ENCODE assay signal across 23 cellular contexts in the genomic region with DNA sequence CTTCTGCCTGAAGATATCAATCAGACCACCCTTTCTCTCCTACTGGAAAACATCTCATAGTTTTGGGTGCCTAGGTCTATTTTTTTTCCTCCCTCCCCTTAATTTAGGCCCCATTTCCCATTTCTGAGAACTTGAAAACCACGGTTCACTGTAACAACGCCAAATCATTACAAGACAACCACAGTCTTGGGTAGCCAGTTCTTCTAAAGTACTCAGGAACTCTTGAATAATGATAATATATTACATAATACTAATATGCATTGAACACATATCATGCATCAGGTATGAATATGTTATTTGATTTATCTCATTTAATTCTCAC.
DNase-seq lines count a peak whose midpoint lies in the region; ATAC-seq and TF ChIP-seq lines count a peak whose summit lies in the region.
"Had no signal": no experiment of that assay in that cellular context is flagged by ENCODE, and none has a peak within 500 bp of the region (broad histone marks: within the 10 kb centered on the region; RNA-seq: fewer than 3 reads in every experiment).

No MANE protein-coding gene starts in this region.

- peak; percentile 28 for DNase-seq in SIG-M5 treated with dmso at 0.1 percent for 504 hours (lab: John Stamatoyannopoulos, UW; ENCODE audit: unreplicated experiment)
- DNase-seq in SIG-M5 (lab: John Stamatoyannopoulos, UW) = no peak
- DNase-seq in NB4 (ENCODE audit: low read depth) = peak; percentile 52
- DNase-seq in fibroblast of peridontal ligament (ENCODE audit: extremely low read depth) = peak; percentile 36
- DNase-seq in stimulated activated naive B cell treated with anti-CD40 and anti-IgM and Interleukin-4, amounts not matched to agents 10 μg/mL and 1 μg/mL and 100 μg/mL, for 72 hours = no peak
- DNase-seq in stimulated activated CD4-positive, alpha-beta T cell treated with anti-CD3 and anti-CD28 coated beads, Interleukin-4, amount 100 ng/mL, for 1 hour = no peak
- no peak for DNase-seq in activated CD4-positive, alpha-beta T cell treated with anti-CD3 and anti-CD28 coated beads, Interleukin-2, amount 10 ng/mL, durations not matched to agents 7 days and 5 days
- DNase-seq: 8988T; activated CD8-positive, alpha-beta T cell treated with anti-CD3 and anti-CD28 coated beads for 36 hours; activated naive CD8-positive, alpha-beta T cell treated with anti-CD3 and anti-CD28 coated beads for 36 hours; activated T-cell treated with anti-CD3 and anti-CD28 coated beads, Interleukin-2, amount 50 U/mL, for 72 hours; C1 segment of cervical spinal cord; dorsolateral prefrontal cortex; NCI-H2081; NCI-H524; stimulated activated naive CD4-positive, alpha-beta T cell; SW 1271 had no signal

- no peak overlapping the region for H3K4me3 Mint-ChIP-seq in stimulated activated naive B cell treated with anti-CD40 and anti-IgM and Interleukin-4, amounts not matched to agents 10 μg/mL and 1 μg/mL and 100 μg/mL, for 72 hours
- H3K4me3 Mint-ChIP-seq in activated CD4-positive, alpha-beta T cell treated with anti-CD3 and anti-CD28 coated beads, Interleukin-2, amount 10 ng/mL, durations not matched to agents 7 days and 5 days = no peak overlapping the region
- H3K4me3 Mint-ChIP-seq: activated CD8-positive, alpha-beta T cell treated with anti-CD3 and anti-CD28 coated beads for 36 hours; activated naive CD8-positive, alpha-beta T cell treated with anti-CD3 and anti-CD28 coated beads for 36 hours; activated T-cell treated with anti-CD3 and anti-CD28 coated beads, Interleukin-2, amount 50 U/mL, for 72 hours; nephron; type B pancreatic cell had no signal

- H3K27ac Mint-ChIP-seq in stimulated activated naive B cell treated with anti-CD40 and anti-IgM and Interleukin-4, amounts not matched to agents 10 μg/mL and 1 μg/mL and 100 μg/mL, for 72 hours = peak overlapping the region; percentile 56
- H3K27ac Mint-ChIP-seq in activated CD4-positive, alpha-beta T cell treated with anti-CD3 and anti-CD28 coated beads, Interleukin-2, amount 10 ng/mL, durations not matched to agents 7 days and 5 days = no peak overlapping the region
- H3K27ac Mint-ChIP-seq: activated CD8-positive, alpha-beta T cell treated with anti-CD3 and anti-CD28 coated beads for 36 hours; activated naive CD8-positive, alpha-beta T cell treated with anti-CD3 and anti-CD28 coated beads for 36 hours; activated T-cell treated with anti-CD3 and anti-CD28 coated beads, Interleukin-2, amount 50 U/mL, for 72 hours; nephron; type B pancreatic cell had no signal

- H3K27me3 Mint-ChIP-seq in stimulated activated naive B cell treated with anti-CD40 and anti-IgM and Interleukin-4, amounts not matched to agents 10 μg/mL and 1 μg/mL and 100 μg/mL, for 72 hours = no peaks in the 10 kb centered on the region
- no peaks in the 10 kb centered on the region for H3K27me3 Mint-ChIP-seq in activated CD4-positive, alpha-beta T cell treated with anti-CD3 and anti-CD28 coated beads, Interleukin-2, amount 10 ng/mL, durations not matched to agents 7 days and 5 days
- H3K27me3 Mint-ChIP-seq: activated CD8-positive, alpha-beta T cell treated with anti-CD3 and anti-CD28 coated beads for 36 hours; activated naive CD8-positive, alpha-beta T cell treated with anti-CD3 and anti-CD28 coated beads for 36 hours had no signal

- POLR2A ChIA-PET in activated CD4-positive, alpha-beta T cell treated with anti-CD3 and anti-CD28 coated beads, Interleukin-2, amount 10 ng/mL, durations not matched to agents 7 days and 5 days (lab: Charles Lee) = no interaction called here

- TF ChIP-seq CTCF in NB4 (IDR thresholded peaks at IDR 0.05; ENCODE audit: low read depth, low read length) = no peak

- peak; percentile 36 to 47 for ATAC-seq in stimulated activated naive B cell treated with anti-CD40 and anti-IgM and Interleukin-4, amounts not matched to agents 10 μg/mL and 1 μg/mL and 100 μg/mL, for 72 hours (replicated peaks)
- no peak for ATAC-seq in HG03378 (IDR thresholded peaks at IDR 0.05; ENCODE audit: unreplicated experiment)
- ATAC-seq: activated CD8-positive, alpha-beta T cell treated with anti-CD3 and anti-CD28 coated beads for 36 hours; HCT116 had no signal

- peaks cover under 1 to 3% of the 10 kb centered on the region in 2 donors for H3K36me3 Mint-ChIP-seq in stimulated activated naive B cell treated with anti-CD40 and anti-IgM and Interleukin-4, amounts not matched to agents 10 μg/mL and 1 μg/mL and 100 μg/mL, for 72 hours
- no peaks in the 10 kb centered on the region for H3K36me3 Mint-ChIP-seq in activated CD4-positive, alpha-beta T cell treated with anti-CD3 and anti-CD28 coated beads, Interleukin-2, amount 10 ng/mL, durations not matched to agents 7 days and 5 days (ENCODE audit: low read depth)
- H3K36me3 Mint-ChIP-seq: activated naive CD8-positive, alpha-beta T cell treated with anti-CD3 and anti-CD28 coated beads for 36 hours; type B pancreatic cell had no signal

- no peak overlapping the region for H3K4me3 ChIP-seq in NB4 (ENCODE audit: low read depth, low read length)
- H3K4me3 ChIP-seq: dorsolateral prefrontal cortex, MG63, prostate gland had no signal

- no peak for TF ChIP-seq POLR2A in NB4 (IDR thresholded peaks at IDR 0.05; ENCODE audit: extremely low read depth, insufficient read length)

- CTCF ChIA-PET in activated CD4-positive, alpha-beta T cell treated with anti-CD3 and anti-CD28 coated beads, Interleukin-2, amount 10 ng/mL, durations not matched to agents 7 days and 5 days (lab: Charles Lee) = interaction anchor here (1.0 to 2.9 kb wide), 3 partner anchors 192 to 539 kb away, joined by 3 to 20 read pairs (median 4); no protein-coding TSS in a partner anchor

- peaks cover 0 to 2% of the 10 kb centered on the region in 2 donors for H3K9me3 Mint-ChIP-seq in stimulated activated naive B cell treated with anti-CD40 and anti-IgM and Interleukin-4, amounts not matched to agents 10 μg/mL and 1 μg/mL and 100 μg/mL, for 72 hours
- H3K9me3 Mint-ChIP-seq in activated CD4-positive, alpha-beta T cell treated with anti-CD3 and anti-CD28 coated beads, Interleukin-2, amount 10 ng/mL, durations not matched to agents 7 days and 5 days = no peaks in the 10 kb centered on the region
- H3K9me3 Mint-ChIP-seq: activated naive CD8-positive, alpha-beta T cell treated with anti-CD3 and anti-CD28 coated beads for 36 hours; activated T-cell treated with anti-CD3 and anti-CD28 coated beads, Interleukin-2, amount 50 U/mL, for 72 hours; nephron; type B pancreatic cell had no signal

- H3K4me1 Mint-ChIP-seq in stimulated activated naive B cell treated with anti-CD40 and anti-IgM and Interleukin-4, amounts not matched to agents 10 μg/mL and 1 μg/mL and 100 μg/mL, for 72 hours = peaks cover 31 to 79% of the 10 kb centered on the region in 2 donors
- peaks cover 9% of the 10 kb centered on the region for H3K4me1 Mint-ChIP-seq in activated CD4-positive, alpha-beta T cell treated with anti-CD3 and anti-CD28 coated beads, Interleukin-2, amount 10 ng/mL, durations not matched to agents 7 days and 5 days

Comparison
In these comparisons a context has a peak if more than half of its experiments do, and no peak if none do; other contexts are left out.
1. DNase-seq: peak in SIG-M5 treated with dmso at 0.1 percent for 504 hours (single experiment), NB4 (single experiment) and fibroblast of peridontal ligament (single experiment); none in SIG-M5 (single experiment), stimulated activated naive B cell treated with anti-CD40 and anti-IgM and Interleukin-4, amounts not matched to agents 10 μg/mL and 1 μg/mL and 100 μg/mL, for 72 hours (single experiment), stimulated activated CD4-positive, alpha-beta T cell treated with anti-CD3 and anti-CD28 coated beads, Interleukin-4, amount 100 ng/mL, for 1 hour (single experiment) and activated CD4-positive, alpha-beta T cell treated with anti-CD3 and anti-CD28 coated beads, Interleukin-2, amount 10 ng/mL, durations not matched to agents 7 days and 5 days (single experiment).